9 cellular contexts compared by ENCODE assay signal in genomic region chr16:4852221-4852872, GRCh38. TPM values are rescaled to one million over a fixed set of nuclear protein-coding genes. Genes with fewer than 3 reads are reported as not detected.
DNase-seq lines count a peak whose midpoint lies in the region; TF ChIP-seq lines count a peak whose summit lies in the region.
"Had no signal": no experiment of that assay in that cellular context is flagged by ENCODE, and none has a peak within 500 bp of the region (broad histone marks: within the 10 kb centered on the region; RNA-seq: fewer than 3 reads in every experiment).

No MANE protein-coding gene starts in this region.

- WGBS in GM23248 (ENCODE audit: low coverage in 1 of 2, low lambda C conversion rate in 2 of 2, missing lambda C conversion rate in 2 of 2), 2 experiments, result 90 to 92% methylated on average over 1 of the region's 1 CpG

- TF ChIP-seq POLR2A in NB4 (IDR thresholded peaks at IDR 0.05; ENCODE audit: extremely low read depth, insufficient read length), result no peak

- peaks cover 56% of the 10 kb centered on the region for H3K36me3 Mint-ChIP-seq in dendritic cell treated with granulocyte-macrophage colony-stimulating factor and Interleukin-4, amounts not matched to agents 40 ng/mL and 50 ng/mL, for 4 days (ENCODE audit: low read depth)
- peaks cover 20% of the 10 kb centered on the region for H3K36me3 Mint-ChIP-seq in osteocyte (ENCODE audit: unreplicated experiment)

- H3K9ac ChIP-seq in GM23248, result peak overlapping the region; percentile 32

- DNase-seq in GM23248 (peak; percentile 73), NB4 (ENCODE audit: low read depth) (peak; percentile 22), osteocyte (ENCODE audit: extremely low spot score, unreplicated experiment) (no peak), cerebellum (ENCODE audit: low spot score) (no peak), caudate nucleus (lab: John Stamatoyannopoulos, UW) (no peak), SW 1271 (lab: John Stamatoyannopoulos, UW) (no peak)
- no peak for DNase-seq in activated naive CD4-positive, alpha-beta T cell treated with Interleukin-2 at 50 U/mL for 16 hours
- DNase-seq: kidney had no signal

- H3K36me3 ChIP-seq in GM23248 (ENCODE audit: low read depth), result peaks cover 15% of the 10 kb centered on the region

- H3K27me3 Mint-ChIP-seq in dendritic cell treated with granulocyte-macrophage colony-stimulating factor and Interleukin-4, amounts not matched to agents 40 ng/mL and 50 ng/mL, for 4 days, result no peaks in the 10 kb centered on the region
- H3K27me3 Mint-ChIP-seq in osteocyte (ENCODE audit: unreplicated experiment), result no peaks in the 10 kb centered on the region

- H3K4me1 ChIP-seq in GM23248 (ENCODE audit: insufficient read depth), result peaks cover 37% of the 10 kb centered on the region

- no peaks in the 10 kb centered on the region for H3K9me2 ChIP-seq in GM23248 (ENCODE audit: insufficient read depth)

- in situ Hi-C loops in GM23248 (cut with MboI), result no loop called here

- H3K4me2 ChIP-seq in GM23248 (ENCODE audit: unreplicated experiment), result peak overlapping the region; percentile 65

- no peaks in the 10 kb centered on the region for H3K9me3 ChIP-seq in GM23248 (ENCODE audit: low read depth)

- peaks cover 98% of the 10 kb centered on the region for H3K79me2 ChIP-seq in GM23248 (ENCODE audit: insufficient read depth)

- H3K4me1 Mint-ChIP-seq in dendritic cell treated with granulocyte-macrophage colony-stimulating factor and Interleukin-4, amounts not matched to agents 40 ng/mL and 50 ng/mL, for 4 days (ENCODE audit: low read depth), result peaks cover 40% of the 10 kb centered on the region
- peaks cover 47% of the 10 kb centered on the region for H3K4me1 Mint-ChIP-seq in osteocyte (ENCODE audit: unreplicated experiment)

- H3K27ac Mint-ChIP-seq in dendritic cell treated with granulocyte-macrophage colony-stimulating factor and Interleukin-4, amounts not matched to agents 40 ng/mL and 50 ng/mL, for 4 days, result peak overlapping the region; percentile 65
- H3K27ac Mint-ChIP-seq in osteocyte (ENCODE audit: unreplicated experiment), result peak overlapping the region; percentile 29

- 0 out of 2 replicates have a peak, but pooled peaks cover 6% of the 10 kb centered on the region for H4K20me1 ChIP-seq in GM23248 (ENCODE audit: insufficient read depth)

- H3K4me3 Mint-ChIP-seq in dendritic cell treated with granulocyte-macrophage colony-stimulating factor and Interleukin-4, amounts not matched to agents 40 ng/mL and 50 ng/mL, for 4 days, result no peak overlapping the region
- H3K4me3 Mint-ChIP-seq in osteocyte (ENCODE audit: unreplicated experiment), result no peak overlapping the region

- no peak overlapping the region for H2AFZ ChIP-seq in GM23248

- peaks cover 34% of the 10 kb centered on the region for H3F3A ChIP-seq in GM23248 (ENCODE audit: insufficient read depth)

- intact Hi-C loops in dendritic cell treated with granulocyte-macrophage colony-stimulating factor and Interleukin-4, amounts not matched to agents 40 ng/mL and 50 ng/mL, for 4 days (cut with micrococcal nuclease), result no loop called here

- peak overlapping the region; percentile 76 for H3K27ac ChIP-seq in GM23248
- H3K27ac ChIP-seq in caudate nucleus (ENCODE audit: low read depth, low read length), result no peak overlapping the region

- no peak overlapping the region for H3K4me3 ChIP-seq in GM23248
- H3K4me3 ChIP-seq in NB4 (ENCODE audit: low read depth, low read length), result no peak overlapping the region

- no peak for TF ChIP-seq CTCF in NB4 (IDR thresholded peaks at IDR 0.05; ENCODE audit: low read depth, low read length)
- no peak for TF ChIP-seq CTCF in osteocyte (IDR thresholded peaks at IDR 0.05)

- no peaks in the 10 kb centered on the region for H3K9me3 Mint-ChIP-seq in dendritic cell treated with granulocyte-macrophage colony-stimulating factor and Interleukin-4, amounts not matched to agents 40 ng/mL and 50 ng/mL, for 4 days
- no peaks in the 10 kb centered on the region for H3K9me3 Mint-ChIP-seq in osteocyte (ENCODE audit: unreplicated experiment)

- H3K27me3 ChIP-seq in GM23248 (replicated peaks; ENCODE audit: insufficient read depth), result no peaks in the 10 kb centered on the region

RNA-seq across cellular contexts. Expression of gene UBN1, which starts 5.1 kb away (rescaled TPM):
- 16.4 and 18.1 TPM in 2 replicates for total RNA-seq in GM23248 (2014; rRNA removed; shearing (Covaris generic))
- 9.3 and 9.9 TPM in 2 replicates for polyA plus RNA-seq in GM23248 (2016; fragmentation: Nextera tagmentation; extraction: Ambion mirVana)
- total RNA-seq in osteocyte (50.3 and 50.8 TPM in 2 replicates), cerebellum (18.1 TPM)

RNA-seq across cellular contexts. Expression of gene GLYR1, which starts 5.3 kb away (rescaled TPM):
- 27.4 and 31.2 TPM in 2 replicates for total RNA-seq in GM23248 (2014; rRNA removed; shearing (Covaris generic))
- 36.6 and 39.9 TPM in 2 replicates for polyA plus RNA-seq in GM23248 (2016; fragmentation: Nextera tagmentation; extraction: Ambion mirVana)
- 73.5 and 76.9 TPM in 2 replicates for total RNA-seq in osteocyte
- 55.9 TPM for total RNA-seq in cerebellum

RNA-seq across cellular contexts. Expression of gene ROGDI, which starts 49.9 kb away (rescaled TPM):
- total RNA-seq in GM23248 (2014; rRNA removed; shearing (Covaris generic)), result 17.7 and 27.3 TPM in 2 replicates
- polyA plus RNA-seq in GM23248 (2016; fragmentation: Nextera tagmentation; extraction: Ambion mirVana), result 21.4 and 25.2 TPM in 2 replicates
- 16.1 and 19.1 TPM in 2 replicates for total RNA-seq in osteocyte
- total RNA-seq in cerebellum, result 37.2 TPM

RNA-seq across cellular contexts. Expression of gene SMIM22, which starts 57.2 kb away (rescaled TPM):
- total RNA-seq in GM23248 (2014; rRNA removed; shearing (Covaris generic)), result not detected in 2 replicates
- polyA plus RNA-seq in GM23248 (2016; fragmentation: Nextera tagmentation; extraction: Ambion mirVana), result not detected in 2 replicates
- total RNA-seq in osteocyte, result not detected in 2 replicates
- total RNA-seq in cerebellum, result not detected

Comparison
In these comparisons a context has a peak if more than half of its experiments do, and no peak if none do; other contexts are left out.
1. DNase-seq: peak in GM23248 (single experiment) and NB4 (single experiment); none in osteocyte (single experiment), cerebellum (single experiment), caudate nucleus (0 of 61), activated naive CD4-positive, alpha-beta T cell treated with Interleukin-2 at 50 U/mL for 16 hours (single experiment) and SW 1271 (0 of 2).